8 cellular contexts compared by ENCODE assay signal in genomic region chr5:35202319-35203111, GRCh38. TPM values are rescaled to one million over a fixed set of nuclear protein-coding genes. Genes with fewer than 3 reads are reported as not detected.
DNase-seq lines count a peak whose midpoint lies in the region; FAIRE-seq and TF ChIP-seq lines count a peak whose summit lies in the region.

No MANE protein-coding gene starts in this region.

- no peak overlapping the region for H4K91ac ChIP-seq in trophoblast cell (ENCODE audit: low read depth, low read length)

- H3K9me3 ChIP-seq in trophoblast cell (ENCODE audit: insufficient read depth, low read depth, low read length), result no peaks in the 10 kb centered on the region
- H3K9me3 ChIP-seq in CD8-positive, alpha-beta memory T cell (ENCODE audit: low read length), result no peaks in the 10 kb centered on the region

- CTCF ChIA-PET in CD8-positive, alpha-beta memory T cell (lab: Charles Lee), result no interaction called here

- no peak overlapping the region for H2BK5ac ChIP-seq in trophoblast cell (ENCODE audit: low read depth, low read length, poor library complexity)

- TF ChIP-seq CTCF in GM20000 (IDR thresholded peaks at IDR 0.05; ENCODE audit: extremely low read depth, missing control alignments) (peak; percentile 51), LNCAP (IDR thresholded peaks at IDR 0.05) (peak; percentile 64), WI38 (IDR thresholded peaks at IDR 0.05; ENCODE audit: low read depth, low read length) (peak; percentile 61; the same call in 1 of the 2 replicates), fibroblast of mammary gland (conservative IDR thresholded peaks at IDR 0.05; ENCODE audit: control insufficient read depth, insufficient read depth, low read depth, low read length) (peak; percentile 82)

- peak overlapping the region; percentile 17 for H2BK12ac ChIP-seq in trophoblast cell (ENCODE audit: low read length)

- H3K4me1 ChIP-seq in trophoblast cell (ENCODE audit: control insufficient read depth in 1 of 2, insufficient read depth in 2 of 2, low read length in 2 of 2), result peaks cover 0 to 9% of the 10 kb centered on the region in 2 experiments
- no peaks in the 10 kb centered on the region for H3K4me1 ChIP-seq in CD8-positive, alpha-beta memory T cell (ENCODE audit: insufficient read depth, low read length)

- no peak overlapping the region for H3K27ac Mint-ChIP-seq in CD8-positive, alpha-beta memory T cell

- no peaks in the 10 kb centered on the region for H3K9me3 Mint-ChIP-seq in CD8-positive, alpha-beta memory T cell

- H3K4me3 ChIP-seq in WI38 (ENCODE audit: low read depth, low read length) (no peak overlapping the region), fibroblast of mammary gland (ENCODE audit: control insufficient read depth, low read depth, low read length) (no peak overlapping the region), trophoblast cell (ENCODE audit: low read depth, low read length) (no peak overlapping the region)
- no peak overlapping the region for H3K4me3 ChIP-seq in CD8-positive, alpha-beta memory T cell (ENCODE audit: low read length)

- H2BK120ac ChIP-seq in trophoblast cell (ENCODE audit: insufficient read depth, low read length, poor library complexity), result no peak overlapping the region

- no peaks in the 10 kb centered on the region for H3K27me3 ChIP-seq in trophoblast cell (ENCODE audit: insufficient read depth, low read length)
- peaks cover 3% of the 10 kb centered on the region for H3K27me3 ChIP-seq in CD8-positive, alpha-beta memory T cell (ENCODE audit: insufficient read depth, low read length, poor library complexity, severe bottlenecking)

- H3K27ac ChIP-seq in trophoblast cell (ENCODE audit: low read depth, low read length), result peak overlapping the region; percentile 42
- no peak overlapping the region for H3K27ac ChIP-seq in CD8-positive, alpha-beta memory T cell (ENCODE audit: low read depth, low read length)

- WGBS in trophoblast cell (ENCODE audit: extremely low coverage, insufficient coverage, insufficient read length), result no CpG with 5 or more reads among the region's 5 CpGs

- no peak for FAIRE-seq in frontal cortex (lab: Jason Lieb, UNC)

- POLR2A ChIA-PET in CD8-positive, alpha-beta memory T cell (lab: Charles Lee), result no interaction called here

- DNase-seq in Daoy (ENCODE audit: low read depth) (peak; percentile 42), GM20000 (ENCODE audit: low spot score) (peak; percentile 29), fibroblast of mammary gland (ENCODE audit: low read depth) (peak; percentile 67), trophoblast cell (peak; percentile 45 to 76), frontal cortex (ENCODE audit: low spot score in 2 of 2) (no peak)
- no peak for DNase-seq in CD8-positive, alpha-beta memory T cell

- no peak overlapping the region for H3K18ac ChIP-seq in trophoblast cell (ENCODE audit: low read length)

- H3K4me2 ChIP-seq in trophoblast cell (ENCODE audit: low read length), result no peak overlapping the region

- no peaks in the 10 kb centered on the region for H3K36me3 Mint-ChIP-seq in CD8-positive, alpha-beta memory T cell

- peaks cover 4% of the 10 kb centered on the region for H3K79me2 ChIP-seq in trophoblast cell (ENCODE audit: control insufficient read depth, insufficient read depth, low read length, poor library complexity)

- no peak overlapping the region for H3K4ac ChIP-seq in trophoblast cell (ENCODE audit: low read depth, low read length)

- no peak overlapping the region for H2AK5ac ChIP-seq in trophoblast cell (ENCODE audit: low read length)

- no peak overlapping the region for H3K4me3 Mint-ChIP-seq in CD8-positive, alpha-beta memory T cell

- no peaks in the 10 kb centered on the region for H3K4me1 Mint-ChIP-seq in CD8-positive, alpha-beta memory T cell

- H3K23ac ChIP-seq in trophoblast cell (ENCODE audit: low read length), result no peak overlapping the region

- no peak overlapping the region for H4K8ac ChIP-seq in trophoblast cell (ENCODE audit: low read depth, low read length)

- H3K36me3 ChIP-seq in trophoblast cell (ENCODE audit: control insufficient read depth in 1 of 2, insufficient read depth in 2 of 2, low read length in 2 of 2), result no peaks in the 10 kb centered on the region
- H3K36me3 ChIP-seq in CD8-positive, alpha-beta memory T cell (ENCODE audit: insufficient read depth, low read length), result no peaks in the 10 kb centered on the region

- no peak overlapping the region for H3K9ac ChIP-seq in trophoblast cell (ENCODE audit: low read length)

- peaks cover 7% of the 10 kb centered on the region for H3K79me1 ChIP-seq in trophoblast cell (ENCODE audit: low read length)

- H3K27me3 Mint-ChIP-seq in CD8-positive, alpha-beta memory T cell, result peaks cover 18 to 28% of the 10 kb centered on the region in 2 donors

- no peak overlapping the region for H3K14ac ChIP-seq in trophoblast cell (ENCODE audit: low read length)

- no peak overlapping the region for H2AFZ ChIP-seq in trophoblast cell (ENCODE audit: insufficient read depth, low read length, poor library complexity)

- no peak overlapping the region for H4K12ac ChIP-seq in trophoblast cell (ENCODE audit: low read depth, low read length)

RNA-seq across cellular contexts. Expression of gene PRLR, which starts 27.8 kb away (rescaled TPM):
- total RNA-seq in Daoy (2014; rRNA removed; shearing (Covaris generic)), result 0.29 and 1.2 TPM in 2 replicates
- 7.2 and 7.7 TPM in 2 replicates for polyA plus RNA-seq in trophoblast cell (2013)
- total RNA-seq in CD8-positive, alpha-beta memory T cell, result not detected
- polyA plus RNA-seq in CD8-positive, alpha-beta memory T cell, result not detected
- 1.2 TPM for total RNA-seq in frontal cortex

Comparison
In these comparisons a context has a peak if more than half of its experiments do, and no peak if none do; other contexts are left out.
1. DNase-seq: peak in Daoy (single experiment), GM20000 (single experiment), fibroblast of mammary gland (single experiment) and trophoblast cell (2 of 2); none in CD8-positive, alpha-beta memory T cell (0 of 5) and frontal cortex (0 of 2).
2. Peak in every context shown above with its lines, with median percentiles within 50 percentile points of each other: CTCF ChIP-seq.